1 cellular context compared by ENCODE assay signal in genomic region chr4:13597141-13597540, GRCh38.
TF ChIP-seq lines count a peak whose summit lies in the region.

No MANE protein-coding gene starts in this region.

TF ChIP-seq in A549, 52 proteins besides CTCF, POLR2A, EP300 and RAD21 (continued from another document):
- TF ChIP-seq PBX3 (IDR thresholded peaks at IDR 0.05) (no peak), RCOR1 (IDR thresholded peaks at IDR 0.05; ENCODE audit: low read depth, low read length) (no peak), HMGXB4 (CRISPR knock-in tag; IDR thresholded peaks at IDR 0.05; ENCODE audit: borderline replicate concordance) (no peak), MAX (IDR thresholded peaks at IDR 0.05) (no peak), RARB (CRISPR knock-in tag; IDR thresholded peaks at IDR 0.05) (no peak), SREBF2 (IDR thresholded peaks at IDR 0.05) (no peak), MYC (IDR thresholded peaks at IDR 0.05; ENCODE audit: borderline replicate concordance, low read length) (no peak), CEBPB (IDR thresholded peaks at IDR 0.05) (peak; percentile 51 to 76), GATA3 (IDR thresholded peaks at IDR 0.05; ENCODE audit: borderline replicate concordance) (peak; percentile 89), HEYL (CRISPR knock-in tag; IDR thresholded peaks at IDR 0.05) (no peak), BHLHE40 (IDR thresholded peaks at IDR 0.05; ENCODE audit: low read depth, low read length) (no peak), FOSB (CRISPR knock-in tag; IDR thresholded peaks at IDR 0.05) (no peak), CBX2 (IDR thresholded peaks at IDR 0.05; ENCODE audit: borderline replicate concordance, low read depth) (no peak), JUNB (IDR thresholded peaks at IDR 0.05) (peak; percentile 79), HES2 (IDR thresholded peaks at IDR 0.05) (peak; percentile 22; the same call in 1 of the 2 replicates), REST (IDR thresholded peaks at IDR 0.05) (no peak), MAFK (IDR thresholded peaks at IDR 0.05; ENCODE audit: partially characterized antibody) (no peak), ZNF302 (CRISPR knock-in tag; IDR thresholded peaks at IDR 0.05) (no peak), FOSL2 (IDR thresholded peaks at IDR 0.05) (no peak), FOSL2 (CRISPR knock-in tag; IDR thresholded peaks at IDR 0.05) (no peak), NR3C1 (IDR thresholded peaks at IDR 0.05) (no peak)
